Comparison of ENCODE assay signal across 14 cellular contexts in genomic region chr4:154594343-154594742, GRCh38. TPM values are rescaled to one million over a fixed set of nuclear protein-coding genes. Genes with fewer than 3 reads are reported as not detected.
"Had no signal": no experiment of that assay in that cellular context is flagged by ENCODE, and none has a peak within 500 bp of the region (broad histone marks: within the 10 kb centered on the region; RNA-seq: fewer than 3 reads in every experiment).

No MANE protein-coding gene starts in this region.

RNA-seq across cellular contexts. Expression of gene FGA, which starts 3.8 kb away (rescaled TPM):
- total RNA-seq: activated B cell treated with CpG ODN at 0.5 μM for 24 hours; activated CD4-positive, alpha-beta memory T cell treated with anti-CD3 and anti-CD28 coated beads for 36 hours; activated CD4-positive, alpha-beta T cell treated with anti-CD3 and anti-CD28 coated beads, Interleukin-2, amount 10 ng/mL, durations not matched to agents 24 days and 14 days; activated CD8-positive, alpha-beta memory T cell treated with anti-CD3 and anti-CD28 coated beads for 36 hours; activated CD8-positive, alpha-beta T cell treated with anti-CD3 and anti-CD28 coated beads for 36 hours; activated naive CD4-positive, alpha-beta T cell treated with anti-CD3 and anti-CD28 coated beads for 36 hours; activated naive CD4-positive, alpha-beta T cell treated with anti-CD3 and anti-CD28 coated beads, Interleukin-2, amount 50 U/mL, for 72 hours; activated naive CD8-positive, alpha-beta T cell treated with anti-CD3 and anti-CD28 coated beads for 36 hours; activated T-cell treated with anti-CD3 and anti-CD28 coated beads, Interleukin-2, amount 50 U/mL, for 72 hours; activated T-helper 1 cell treated with anti-CD3 and anti-CD28 coated beads, Interleukin-12 subunit alpha, Interleukin-12 subunit beta, Interleukin-2, Interleukin-4 antibody, amounts not matched to agents 30 ng/mL and 10 ng/mL and 1 ng/mL, durations not matched to agents 14 hours and 24 hours and 36 hours; activated T-helper 17 cell treated with anti-CD3 and anti-CD28 coated beads, Interleukin-2, amount 50 U/mL, for 72 hours; bronchial epithelial cell; cardiac muscle cell; chondrocyte had no signal

RNA-seq across cellular contexts. Expression of gene FGG, which starts 18.1 kb away (rescaled TPM):
- total RNA-seq: activated B cell treated with CpG ODN at 0.5 μM for 24 hours; activated CD4-positive, alpha-beta memory T cell treated with anti-CD3 and anti-CD28 coated beads for 36 hours; activated CD4-positive, alpha-beta T cell treated with anti-CD3 and anti-CD28 coated beads, Interleukin-2, amount 10 ng/mL, durations not matched to agents 24 days and 14 days; activated CD8-positive, alpha-beta memory T cell treated with anti-CD3 and anti-CD28 coated beads for 36 hours; activated CD8-positive, alpha-beta T cell treated with anti-CD3 and anti-CD28 coated beads for 36 hours; activated naive CD4-positive, alpha-beta T cell treated with anti-CD3 and anti-CD28 coated beads for 36 hours; activated naive CD4-positive, alpha-beta T cell treated with anti-CD3 and anti-CD28 coated beads, Interleukin-2, amount 50 U/mL, for 72 hours; activated naive CD8-positive, alpha-beta T cell treated with anti-CD3 and anti-CD28 coated beads for 36 hours; activated T-cell treated with anti-CD3 and anti-CD28 coated beads, Interleukin-2, amount 50 U/mL, for 72 hours; activated T-helper 1 cell treated with anti-CD3 and anti-CD28 coated beads, Interleukin-12 subunit alpha, Interleukin-12 subunit beta, Interleukin-2, Interleukin-4 antibody, amounts not matched to agents 30 ng/mL and 10 ng/mL and 1 ng/mL, durations not matched to agents 14 hours and 24 hours and 36 hours; activated T-helper 17 cell treated with anti-CD3 and anti-CD28 coated beads, Interleukin-2, amount 50 U/mL, for 72 hours; cardiac muscle cell; chondrocyte had no signal

RNA-seq across cellular contexts. Expression of gene FGB, which starts 31.5 kb away (rescaled TPM):
- total RNA-seq: activated B cell treated with CpG ODN at 0.5 μM for 24 hours; activated CD4-positive, alpha-beta memory T cell treated with anti-CD3 and anti-CD28 coated beads for 36 hours; activated CD4-positive, alpha-beta T cell treated with anti-CD3 and anti-CD28 coated beads, Interleukin-2, amount 10 ng/mL, durations not matched to agents 24 days and 14 days; activated CD8-positive, alpha-beta memory T cell treated with anti-CD3 and anti-CD28 coated beads for 36 hours; activated CD8-positive, alpha-beta T cell treated with anti-CD3 and anti-CD28 coated beads for 36 hours; activated naive CD4-positive, alpha-beta T cell treated with anti-CD3 and anti-CD28 coated beads for 36 hours; activated naive CD4-positive, alpha-beta T cell treated with anti-CD3 and anti-CD28 coated beads, Interleukin-2, amount 50 U/mL, for 72 hours; activated naive CD8-positive, alpha-beta T cell treated with anti-CD3 and anti-CD28 coated beads for 36 hours; activated T-cell treated with anti-CD3 and anti-CD28 coated beads, Interleukin-2, amount 50 U/mL, for 72 hours; activated T-helper 1 cell treated with anti-CD3 and anti-CD28 coated beads, Interleukin-12 subunit alpha, Interleukin-12 subunit beta, Interleukin-2, Interleukin-4 antibody, amounts not matched to agents 30 ng/mL and 10 ng/mL and 1 ng/mL, durations not matched to agents 14 hours and 24 hours and 36 hours; activated T-helper 17 cell treated with anti-CD3 and anti-CD28 coated beads, Interleukin-2, amount 50 U/mL, for 72 hours; bronchial epithelial cell had no signal
